In the genomic region with DNA sequence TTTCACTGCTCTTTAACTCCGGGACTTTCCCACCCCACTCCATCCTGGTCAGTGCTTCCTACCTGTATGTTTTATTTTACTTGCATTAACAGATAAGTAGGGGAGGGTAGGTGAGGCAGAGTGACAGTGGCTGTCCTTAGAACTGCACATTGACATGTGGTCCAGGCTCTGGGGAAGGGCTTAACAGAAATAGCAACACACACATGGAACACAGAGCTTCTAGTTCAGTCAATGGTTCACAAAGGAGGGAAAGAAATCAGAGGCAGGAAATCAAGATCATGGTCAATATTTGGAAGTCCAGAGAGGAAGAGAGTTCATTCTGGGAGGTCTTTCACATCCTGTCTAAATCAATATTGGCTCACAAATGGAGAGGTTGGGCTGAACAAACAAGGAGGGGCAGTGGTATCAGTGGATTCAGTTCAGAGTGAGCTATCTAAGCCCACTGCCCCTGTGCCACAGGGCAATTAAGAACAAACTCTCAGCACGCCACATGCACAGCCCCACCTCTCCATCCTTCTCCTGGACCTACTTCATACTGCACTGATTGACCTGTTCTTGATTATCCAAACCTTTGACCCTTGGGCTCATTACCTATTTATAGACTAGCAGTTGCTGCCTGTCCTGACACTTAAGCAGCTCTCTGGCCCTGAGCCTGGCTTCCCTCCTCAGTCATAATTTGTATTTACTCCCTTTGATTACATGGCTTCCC, we compare ENCODE assay signal across 1 cellular context.
A peak's percentile ranks its signal among the peaks of the same experiment; 100 is the strongest.
TF ChIP-seq lines count a peak whose summit lies in the region.

No MANE protein-coding gene starts in this region.

TF ChIP-seq in HepG2, 621 proteins besides CTCF, POLR2A, EP300 and RAD21 (continued from another document and continues in another):
- TF ChIP-seq MYNN (CRISPR knock-in tag; IDR thresholded peaks at IDR 0.05; ENCODE audit: low read depth) (no peak), HDAC6 (IDR thresholded peaks at IDR 0.05; ENCODE audit: low read depth, low read length) (no peak), REXO4 (CRISPR knock-in tag; IDR thresholded peaks at IDR 0.05; ENCODE audit: borderline replicate concordance) (no peak), SNRNP70 (IDR thresholded peaks at IDR 0.05; ENCODE audit: low read depth, low read length) (no peak), ONECUT2 (CRISPR knock-in tag; IDR thresholded peaks at IDR 0.05) (peak; percentile 92), RAD51 (IDR thresholded peaks at IDR 0.05; ENCODE audit: borderline replicate concordance) (no peak), ZMYM3 (CRISPR knock-in tag; IDR thresholded peaks at IDR 0.05) (0 out of 2 replicates have a peak, but pooled peaks have one; percentile 58), SALL1 (CRISPR knock-in tag; IDR thresholded peaks at IDR 0.05) (peak; percentile 97), ZFP62 (CRISPR knock-in tag; IDR thresholded peaks at IDR 0.05) (no peak), SALL2 (CRISPR knock-in tag; IDR thresholded peaks at IDR 0.05) (peak; percentile 63; the same call in 1 of the 2 replicates), GTF2F1 (IDR thresholded peaks at IDR 0.05; ENCODE audit: low read length) (no peak), ZNF414 (CRISPR knock-in tag; IDR thresholded peaks at IDR 0.05) (no peak), ZBTB8A (CRISPR knock-in tag; IDR thresholded peaks at IDR 0.05; ENCODE audit: borderline replicate concordance, low read depth) (no peak), ZBTB38 (CRISPR knock-in tag; IDR thresholded peaks at IDR 0.05) (no peak), DNMT3B (CRISPR knock-in tag; conservative IDR thresholded peaks at IDR 0.05) (no peak), ZNF225 (CRISPR knock-in tag; IDR thresholded peaks at IDR 0.05) (no peak), FOXC1 (CRISPR knock-in tag; IDR thresholded peaks at IDR 0.05; ENCODE audit: borderline replicate concordance) (peak; percentile 46; the same call in 1 of the 2 replicates), ATF1 (CRISPR knock-in tag; IDR thresholded peaks at IDR 0.05) (no peak; the same call in 1 of the 2 replicates), ZFP90 (CRISPR knock-in tag; IDR thresholded peaks at IDR 0.05; ENCODE audit: borderline replicate concordance) (no peak), ZNF335 (CRISPR knock-in tag; IDR thresholded peaks at IDR 0.05) (no peak), SAFB2 (CRISPR knock-in tag; IDR thresholded peaks at IDR 0.05; ENCODE audit: borderline replicate concordance, low read depth) (no peak), ZNF724P (CRISPR knock-in tag; IDR thresholded peaks at IDR 0.05; ENCODE audit: borderline replicate concordance) (peak; percentile 60; the same call in 1 of the 2 replicates), ATAD3A (CRISPR knock-in tag; IDR thresholded peaks at IDR 0.05) (no peak), MED13 (CRISPR knock-in tag; IDR thresholded peaks at IDR 0.05) (peak; percentile 77; the same call in 1 of the 2 replicates), ZBTB26 (CRISPR knock-in tag; IDR thresholded peaks at IDR 0.05; ENCODE audit: borderline replicate concordance) (peak; percentile 66; the same call in 1 of the 2 replicates), ATM (IDR thresholded peaks at IDR 0.05; ENCODE audit: borderline replicate concordance) (no peak), ZNF3 (CRISPR knock-in tag; IDR thresholded peaks at IDR 0.05) (0 out of 2 replicates have a peak, but pooled peaks have one; percentile 44), ZNF292 (CRISPR knock-in tag; IDR thresholded peaks at IDR 0.05; ENCODE audit: borderline replicate concordance, low read depth) (no peak; the same call in none of the 2 replicates), ZNF263 (CRISPR knock-in tag; IDR thresholded peaks at IDR 0.05) (no peak), ZNF501 (CRISPR knock-in tag; IDR thresholded peaks at IDR 0.05) (peak; percentile 76; the same call in 1 of the 2 replicates), TIGD3 (CRISPR knock-in tag; IDR thresholded peaks at IDR 0.05; ENCODE audit: borderline replicate concordance) (no peak), ELK4 (CRISPR knock-in tag; IDR thresholded peaks at IDR 0.05; ENCODE audit: borderline replicate concordance) (no peak), KMT2A (CRISPR knock-in tag; IDR thresholded peaks at IDR 0.05) (peak; percentile 50), TCF12 (IDR thresholded peaks at IDR 0.05) (no peak), TCF12 (CRISPR knock-in tag; IDR thresholded peaks at IDR 0.05) (peak; percentile 97), ZFP41 (CRISPR knock-in tag; IDR thresholded peaks at IDR 0.05; ENCODE audit: borderline replicate concordance) (no peak), ZNF772 (CRISPR knock-in tag; IDR thresholded peaks at IDR 0.05) (peak; percentile 71; the same call in 1 of the 2 replicates), MAFF (IDR thresholded peaks at IDR 0.05; ENCODE audit: low read depth, low read length) (no peak), HOXA3 (CRISPR knock-in tag; IDR thresholded peaks at IDR 0.05) (peak; percentile 82; the same call in 1 of the 2 replicates), ZNF101 (CRISPR knock-in tag; IDR thresholded peaks at IDR 0.05; ENCODE audit: borderline replicate concordance, low read depth) (0 out of 2 replicates have a peak, but pooled peaks have one; percentile 71), NR2F2 (IDR thresholded peaks at IDR 0.05; ENCODE audit: borderline replicate concordance, low read depth) (peak; percentile 99), ZSCAN30 (CRISPR knock-in tag; IDR thresholded peaks at IDR 0.05) (no peak), ZNF20 (CRISPR knock-in tag; IDR thresholded peaks at IDR 0.05) (no peak), ZC3H13 (CRISPR knock-in tag; IDR thresholded peaks at IDR 0.05) (no peak), ZNF296 (CRISPR knock-in tag; conservative IDR thresholded peaks at IDR 0.05) (no peak)
- TF ChIP-seq, protein P1, sequence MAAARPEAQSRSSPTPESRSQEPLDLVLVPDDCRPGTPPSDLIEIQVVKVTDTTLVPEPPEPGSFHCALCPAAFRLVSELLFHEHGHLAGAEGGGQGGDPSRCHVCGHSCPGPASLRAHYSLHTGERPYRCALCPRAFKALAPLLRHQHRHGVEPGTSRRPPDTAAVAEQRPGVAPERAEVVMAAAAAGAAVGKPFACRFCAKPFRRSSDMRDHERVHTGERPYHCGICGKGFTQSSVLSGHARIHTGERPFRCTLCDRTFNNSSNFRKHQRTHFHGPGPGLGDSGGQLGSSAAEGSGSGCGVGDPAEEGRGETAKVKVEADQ (CRISPR knock-in tag; IDR thresholded peaks at IDR 0.05; ENCODE audit: borderline replicate concordance): no peak
- TF ChIP-seq, protein P2, sequence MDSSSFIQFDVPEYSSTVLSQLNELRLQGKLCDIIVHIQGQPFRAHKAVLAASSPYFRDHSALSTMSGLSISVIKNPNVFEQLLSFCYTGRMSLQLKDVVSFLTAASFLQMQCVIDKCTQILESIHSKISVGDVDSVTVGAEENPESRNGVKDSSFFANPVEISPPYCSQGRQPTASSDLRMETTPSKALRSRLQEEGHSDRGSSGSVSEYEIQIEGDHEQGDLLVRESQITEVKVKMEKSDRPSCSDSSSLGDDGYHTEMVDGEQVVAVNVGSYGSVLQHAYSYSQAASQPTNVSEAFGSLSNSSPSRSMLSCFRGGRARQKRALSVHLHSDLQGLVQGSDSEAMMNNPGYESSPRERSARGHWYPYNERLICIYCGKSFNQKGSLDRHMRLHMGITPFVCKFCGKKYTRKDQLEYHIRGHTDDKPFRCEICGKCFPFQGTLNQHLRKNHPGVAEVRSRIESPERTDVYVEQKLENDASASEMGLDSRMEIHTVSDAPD (CRISPR knock-in tag; IDR thresholded peaks at IDR 0.05): peak; percentile 43; the same call in 1 of the 2 replicates
- TF ChIP-seq, protein P3, sequence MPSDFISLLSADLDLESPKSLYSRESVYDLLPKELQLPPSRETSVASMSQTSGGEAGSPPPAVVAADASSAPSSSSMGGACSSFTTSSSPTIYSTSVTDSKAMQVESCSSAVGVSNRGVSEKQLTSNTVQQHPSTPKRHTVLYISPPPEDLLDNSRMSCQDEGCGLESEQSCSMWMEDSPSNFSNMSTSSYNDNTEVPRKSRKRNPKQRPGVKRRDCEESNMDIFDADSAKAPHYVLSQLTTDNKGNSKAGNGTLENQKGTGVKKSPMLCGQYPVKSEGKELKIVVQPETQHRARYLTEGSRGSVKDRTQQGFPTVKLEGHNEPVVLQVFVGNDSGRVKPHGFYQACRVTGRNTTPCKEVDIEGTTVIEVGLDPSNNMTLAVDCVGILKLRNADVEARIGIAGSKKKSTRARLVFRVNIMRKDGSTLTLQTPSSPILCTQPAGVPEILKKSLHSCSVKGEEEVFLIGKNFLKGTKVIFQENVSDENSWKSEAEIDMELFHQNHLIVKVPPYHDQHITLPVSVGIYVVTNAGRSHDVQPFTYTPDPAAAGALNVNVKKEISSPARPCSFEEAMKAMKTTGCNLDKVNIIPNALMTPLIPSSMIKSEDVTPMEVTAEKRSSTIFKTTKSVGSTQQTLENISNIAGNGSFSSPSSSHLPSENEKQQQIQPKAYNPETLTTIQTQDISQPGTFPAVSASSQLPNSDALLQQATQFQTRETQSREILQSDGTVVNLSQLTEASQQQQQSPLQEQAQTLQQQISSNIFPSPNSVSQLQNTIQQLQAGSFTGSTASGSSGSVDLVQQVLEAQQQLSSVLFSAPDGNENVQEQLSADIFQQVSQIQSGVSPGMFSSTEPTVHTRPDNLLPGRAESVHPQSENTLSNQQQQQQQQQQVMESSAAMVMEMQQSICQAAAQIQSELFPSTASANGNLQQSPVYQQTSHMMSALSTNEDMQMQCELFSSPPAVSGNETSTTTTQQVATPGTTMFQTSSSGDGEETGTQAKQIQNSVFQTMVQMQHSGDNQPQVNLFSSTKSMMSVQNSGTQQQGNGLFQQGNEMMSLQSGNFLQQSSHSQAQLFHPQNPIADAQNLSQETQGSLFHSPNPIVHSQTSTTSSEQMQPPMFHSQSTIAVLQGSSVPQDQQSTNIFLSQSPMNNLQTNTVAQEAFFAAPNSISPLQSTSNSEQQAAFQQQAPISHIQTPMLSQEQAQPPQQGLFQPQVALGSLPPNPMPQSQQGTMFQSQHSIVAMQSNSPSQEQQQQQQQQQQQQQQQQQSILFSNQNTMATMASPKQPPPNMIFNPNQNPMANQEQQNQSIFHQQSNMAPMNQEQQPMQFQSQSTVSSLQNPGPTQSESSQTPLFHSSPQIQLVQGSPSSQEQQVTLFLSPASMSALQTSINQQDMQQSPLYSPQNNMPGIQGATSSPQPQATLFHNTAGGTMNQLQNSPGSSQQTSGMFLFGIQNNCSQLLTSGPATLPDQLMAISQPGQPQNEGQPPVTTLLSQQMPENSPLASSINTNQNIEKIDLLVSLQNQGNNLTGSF (CRISPR knock-in tag; IDR thresholded peaks at IDR 0.05): no peak
- TF ChIP-seq, protein P4, sequence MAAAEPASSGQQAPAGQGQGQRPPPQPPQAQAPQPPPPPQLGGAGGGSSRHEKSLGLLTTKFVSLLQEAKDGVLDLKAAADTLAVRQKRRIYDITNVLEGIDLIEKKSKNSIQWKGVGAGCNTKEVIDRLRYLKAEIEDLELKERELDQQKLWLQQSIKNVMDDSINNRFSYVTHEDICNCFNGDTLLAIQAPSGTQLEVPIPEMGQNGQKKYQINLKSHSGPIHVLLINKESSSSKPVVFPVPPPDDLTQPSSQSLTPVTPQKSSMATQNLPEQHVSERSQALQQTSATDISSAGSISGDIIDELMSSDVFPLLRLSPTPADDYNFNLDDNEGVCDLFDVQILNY (CRISPR knock-in tag; conservative IDR thresholded peaks at IDR 0.05): no peak
- TF ChIP-seq, protein P5, sequence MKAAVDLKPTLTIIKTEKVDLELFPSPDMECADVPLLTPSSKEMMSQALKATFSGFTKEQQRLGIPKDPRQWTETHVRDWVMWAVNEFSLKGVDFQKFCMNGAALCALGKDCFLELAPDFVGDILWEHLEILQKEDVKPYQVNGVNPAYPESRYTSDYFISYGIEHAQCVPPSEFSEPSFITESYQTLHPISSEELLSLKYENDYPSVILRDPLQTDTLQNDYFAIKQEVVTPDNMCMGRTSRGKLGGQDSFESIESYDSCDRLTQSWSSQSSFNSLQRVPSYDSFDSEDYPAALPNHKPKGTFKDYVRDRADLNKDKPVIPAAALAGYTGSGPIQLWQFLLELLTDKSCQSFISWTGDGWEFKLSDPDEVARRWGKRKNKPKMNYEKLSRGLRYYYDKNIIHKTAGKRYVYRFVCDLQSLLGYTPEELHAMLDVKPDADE (CRISPR knock-in tag; IDR thresholded peaks at IDR 0.05): no peak
- TF ChIP-seq, protein P6, sequence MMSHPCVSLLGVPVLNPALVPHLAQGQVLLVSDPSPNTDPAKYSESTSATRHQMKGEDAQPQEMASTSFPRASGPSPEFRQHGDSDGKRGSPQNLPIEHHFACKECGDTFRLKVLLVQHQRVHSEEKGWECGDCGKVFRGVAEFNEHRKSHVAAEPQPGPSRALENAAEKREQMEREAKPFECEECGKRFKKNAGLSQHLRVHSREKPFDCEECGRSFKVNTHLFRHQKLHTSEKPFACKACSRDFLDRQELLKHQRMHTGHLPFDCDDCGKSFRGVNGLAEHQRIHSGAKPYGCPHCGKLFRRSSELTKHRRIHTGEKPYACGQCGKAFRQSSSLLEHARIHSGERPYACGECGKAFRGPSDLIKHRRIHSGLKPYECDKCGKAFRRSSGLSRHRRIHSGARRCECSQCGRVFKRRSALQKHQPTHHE (CRISPR knock-in tag; IDR thresholded peaks at IDR 0.05; ENCODE audit: borderline replicate concordance): peak; percentile 31; the same call in 1 of the 2 replicates
